14 cellular contexts compared by ENCODE assay signal in genomic region chr1:182608850-182609610, GRCh38. TPM values are rescaled to one million over a fixed set of nuclear protein-coding genes. Genes with fewer than 3 reads are reported as not detected.
DNase-seq lines count a peak whose midpoint lies in the region; TF ChIP-seq lines count a peak whose summit lies in the region.
"Had no signal": no experiment of that assay in that cellular context is flagged by ENCODE, and none has a peak within 500 bp of the region (broad histone marks: within the 10 kb centered on the region; RNA-seq: fewer than 3 reads in every experiment).

No MANE protein-coding gene starts in this region.

- 80% methylated on average over 8 of the region's 8 CpGs for WGBS in hepatocyte (ENCODE audit: low lambda C conversion rate, missing lambda C conversion rate)
- WGBS in tibial nerve, 2 donors: 69 to 81% methylated on average over 8 of the region's 8 CpGs

- no peak overlapping the region for H2AFZ ChIP-seq in hepatocyte

- no peaks in the 10 kb centered on the region for H3K9me3 ChIP-seq in hepatocyte (ENCODE audit: low read depth)
- no peaks in the 10 kb centered on the region for H3K9me3 ChIP-seq in tibial nerve
- H3K9me3 ChIP-seq: breast epithelium, testis had no signal

- H3K36me3 ChIP-seq in hepatocyte (replicated peaks; ENCODE audit: insufficient read depth, low read depth) (no peaks in the 10 kb centered on the region), tibial nerve (no peaks in the 10 kb centered on the region)
- H3K36me3 ChIP-seq: breast epithelium had no signal

- TF ChIP-seq POLR2A in tibial nerve (IDR thresholded peaks at IDR 0.05): no peak

- H3K27me3 ChIP-seq in hepatocyte (peaks cover 11% of the 10 kb centered on the region), tibial nerve (no peaks in the 10 kb centered on the region)
- H3K27me3 ChIP-seq: breast epithelium, testis had no signal

- DNase-seq in AG10803 (ENCODE audit: low read depth) (peak; percentile 44), DMS53 treated with DMSO at 0.1 percent for 48 hours (lab: John Stamatoyannopoulos, UW; ENCODE audit: unreplicated experiment) (peak; percentile 44), SHP77 treated with DMSO at 0.1 percent for 48 hours (lab: John Stamatoyannopoulos, UW) (peak; percentile 29), hepatocyte (ENCODE audit: low spot score) (peak; percentile 47), NCI-H1417 treated with DMSO at 0.1 percent for 48 hours (lab: John Stamatoyannopoulos, UW) (no peak), tibial nerve (ENCODE audit: low spot score in 2 of 2) (no peak), KG1 (lab: John Stamatoyannopoulos, UW) (no peak), HPDE6-E6E7 (ENCODE audit: extremely low spot score) (no peak)
- DNase-seq: activated CD4-positive, alpha-beta T cell treated with anti-CD3 and anti-CD28 coated beads for 48 hours; activated effector memory CD4-positive, alpha-beta T cell treated with Interleukin-2 at 50 U/mL for 16 hours; CD8-positive, alpha-beta T cell; occipital lobe; testis had no signal

- H3K9me2 ChIP-seq in hepatocyte (replicated peaks; ENCODE audit: insufficient read depth): no peaks in the 10 kb centered on the region

- H3K4me3 ChIP-seq in AG10803 (ENCODE audit: low read length) (no peak overlapping the region), hepatocyte (no peak overlapping the region), tibial nerve (no peak overlapping the region)
- H3K4me3 ChIP-seq: breast epithelium, testis had no signal

- no peaks in the 10 kb centered on the region for H4K20me1 ChIP-seq in hepatocyte (ENCODE audit: insufficient read depth, poor library complexity, severe bottlenecking)

- H3K27ac ChIP-seq in hepatocyte (peak overlapping the region; percentile 30), tibial nerve (no peak overlapping the region)
- H3K27ac ChIP-seq: testis had no signal

- H3K79me2 ChIP-seq in hepatocyte: no peaks in the 10 kb centered on the region

- no peak for TF ChIP-seq CTCF in AG10803 (conservative IDR thresholded peaks at IDR 0.05; ENCODE audit: low read length)
- no peak for TF ChIP-seq CTCF in hepatocyte (IDR thresholded peaks at IDR 0.05; ENCODE audit: poor library complexity)
- TF ChIP-seq CTCF in tibial nerve (IDR thresholded peaks at IDR 0.05): no peak

- H3K4me2 ChIP-seq in hepatocyte: no peak overlapping the region

- no peak for TF ChIP-seq EP300 in tibial nerve (IDR thresholded peaks at IDR 0.05)

- H3K4me1 ChIP-seq in hepatocyte (ENCODE audit: insufficient read depth) (peaks cover 5% of the 10 kb centered on the region), tibial nerve (peaks cover 0 to 11% (median 2%) of the 10 kb centered on the region in 4 donors)

RNA-seq across cellular contexts. Expression of gene RGS16, which starts 4.8 kb away (rescaled TPM):
- total RNA-seq in hepatocyte (6.3 and 7.3 TPM in 2 replicates), tibial nerve (1 to 10 TPM in 3 of 4 donors, under 1 TPM in 1; 0.78 to 2.1 (median 1.2) TPM)
- polyA plus RNA-seq in hepatocyte: 7.6 and 18.1 TPM in 2 replicates

RNA-seq across cellular contexts. Expression of gene RNASEL, which starts 20.0 kb away (rescaled TPM):
- total RNA-seq in hepatocyte (6.8 and 7.5 TPM in 2 replicates), tibial nerve (1 to 10 TPM; 7.3 to 9.8 (median 8.8) TPM)
- 4.0 and 5.3 TPM in 2 replicates for polyA plus RNA-seq in hepatocyte

Comparison
In these comparisons a context has a peak if more than half of its experiments do, and no peak if none do; other contexts are left out.
1. DNase-seq: peak in AG10803 (single experiment), DMS53 treated with DMSO at 0.1 percent for 48 hours (single experiment), SHP77 treated with DMSO at 0.1 percent for 48 hours (single experiment) and hepatocyte (single experiment); none in NCI-H1417 treated with DMSO at 0.1 percent for 48 hours (single experiment), tibial nerve (0 of 2), KG1 (single experiment) and HPDE6-E6E7 (single experiment).